Comparison of ENCODE assay signal across 26 cellular contexts in genomic region chrX:14533867-14534266, GRCh38. TPM values are rescaled to one million over a fixed set of nuclear protein-coding genes. Genes with fewer than 3 reads are reported as not detected.
DNase-seq lines count a peak whose midpoint lies in the region; ATAC-seq, FAIRE-seq and TF ChIP-seq lines count a peak whose summit lies in the region.
"Had no signal": no experiment of that assay in that cellular context is flagged by ENCODE, and none has a peak within 500 bp of the region (broad histone marks: within the 10 kb centered on the region; RNA-seq: fewer than 3 reads in every experiment).

No MANE protein-coding gene starts in this region.

- TF ChIP-seq CTCF in PC-3 (conservative IDR thresholded peaks at IDR 0.05; ENCODE audit: low read depth, low read length), result no peak

- WGBS in small intestine, 3 donors, result 15 to 45% (median 16%) methylated on average over 1 of the region's 1 CpG

- H3K79me2 ChIP-seq in PC-3 (ENCODE audit: low read length), result no peaks in the 10 kb centered on the region

- FAIRE-seq in small intestine (lab: Jason Lieb, UNC), result no peak
- FAIRE-seq: GM12891, GM18507 had no signal

- H3K4me3 ChIP-seq in PC-3 (ENCODE audit: low read length) (no peak overlapping the region), small intestine (ENCODE audit: low read depth in 1 of 2, low read length in 2 of 2) (no peak overlapping the region)
- H3K4me3 ChIP-seq: A549, GM23338 had no signal

- no peaks in the 10 kb centered on the region for H3K36me3 ChIP-seq in PC-3 (ENCODE audit: low read depth, low read length)
- H3K36me3 ChIP-seq in small intestine (ENCODE audit: control insufficient read depth in 2 of 2, insufficient read depth in 2 of 2, low read length in 2 of 2), result no peaks in the 10 kb centered on the region

- intact Hi-C loops in PC-3 (cut with micrococcal nuclease), result no loop called here
- intact Hi-C loops in left colon (cut with DNase I, micrococcal nuclease), result no loop called here

- no TSS peak for BruUV-seq in PC-3 (replicated peaks; lab: Mats Ljungman, UMichigan)

- H3K9me3 ChIP-seq in PC-3 (ENCODE audit: low read length) (no peaks in the 10 kb centered on the region), small intestine (ENCODE audit: control insufficient read depth, low read depth) (no peaks in the 10 kb centered on the region)
- H3K9me3 ChIP-seq: A549 had no signal

- H3K9me2 ChIP-seq in PC-3 (replicated peaks; ENCODE audit: low read length), result no peaks in the 10 kb centered on the region

- CTCF ChIA-PET in PC-3 (lab: Charles Lee), result no interaction called here

- no peaks in the 10 kb centered on the region for H4K20me1 ChIP-seq in PC-3 (ENCODE audit: low read length)

- H3K4me1 ChIP-seq in PC-3 (ENCODE audit: insufficient read depth, low read length), result peaks cover 11% of the 10 kb centered on the region; the same call in 1 of the 2 replicates
- H3K4me1 ChIP-seq in small intestine (ENCODE audit: control insufficient read depth in 2 of 2, insufficient read depth in 1 of 2, low read depth in 1 of 2, low read length in 1 of 2), result no peaks in the 10 kb centered on the region
- H3K4me1 ChIP-seq: A549 had no signal

- POLR2A ChIA-PET in PC-3 (lab: Charles Lee; ENCODE audit: unreplicated experiment), result no interaction called here

- H2AFZ ChIP-seq in PC-3 (ENCODE audit: low read length), result no peak overlapping the region
- H2AFZ ChIP-seq: GM23338 had no signal

- peak; percentile 11 for DNase-seq in HT-29 (ENCODE audit: low spot score)
- peak; percentile 70 for DNase-seq in PC-3
- DNase-seq in left colon, result no peak
- peak; percentile 7 for DNase-seq in small intestine
- DNase-seq in stimulated activated CD4-positive, alpha-beta T cell treated with anti-CD3 and anti-CD28 coated beads, Interleukin-4, amount 100 ng/mL, for 1 hour, result no peak
- DNase-seq in HK-2 (ENCODE audit: unreplicated experiment), result no peak
- no peak for DNase-seq in effector CD8-positive, alpha-beta T cell (lab: John Stamatoyannopoulos, UW)
- DNase-seq: 8988T; ACHN; C1 segment of cervical spinal cord; Calu3; CD4-positive, alpha-beta memory T cell; COR-L47; DMS53; DMS79 treated with DMSO at 0.1 percent for 48 hours; GF-D8; H9 had no signal

- peak overlapping the region; percentile 25; the same call in 1 of the 2 replicates for H3K27ac ChIP-seq in PC-3 (ENCODE audit: low read length)
- no peak overlapping the region for H3K27ac ChIP-seq in small intestine (ENCODE audit: low read depth in 1 of 2, low read length in 1 of 2)
- H3K27ac ChIP-seq: A549 had no signal

- H3K27me3 ChIP-seq in PC-3 (ENCODE audit: low read length), result no peaks in the 10 kb centered on the region
- no peaks in the 10 kb centered on the region for H3K27me3 ChIP-seq in small intestine (ENCODE audit: control insufficient read depth in 2 of 2, insufficient read depth in 2 of 2, low read length in 2 of 2)

- peak; percentile 67 for ATAC-seq in PC-3
- peak; percentile 90 for ATAC-seq in left colon
- ATAC-seq: A549, GM23338, HCT116 had no signal

- H3K4me2 ChIP-seq in PC-3 (ENCODE audit: low read length), result 0 out of 2 replicates have a peak overlapping the region, but pooled peaks have one; percentile 13
- H3K4me2 ChIP-seq: A549, GM23338 had no signal

- H3K9ac ChIP-seq in PC-3 (ENCODE audit: low read length), result no peak overlapping the region

- H3F3A ChIP-seq in PC-3 (ENCODE audit: low read length, unreplicated experiment), result no peaks in the 10 kb centered on the region

RNA-seq across cellular contexts. Expression of gene GLRA2, which starts 4.5 kb away (rescaled TPM):
- not detected in 2 replicates for total RNA-seq in HT-29 (2014; rRNA removed; shearing (Covaris generic))
- total RNA-seq in PC-3 (2014; rRNA removed) (not detected in 2 replicates), left colon (1 to 10 TPM; 1.0 to 1.6 TPM)
- under 1 TPM in 1 of 3 donors, not detected in 2; 0.33 TPM for polyA plus RNA-seq in small intestine
- total RNA-seq: Calu3; CD4-positive, alpha-beta memory T cell; Daoy; G401; GM23338; H4; H9 had no signal
- polyA plus RNA-seq: A549; BJ; CD4-positive, alpha-beta memory T cell; GM23338 had no signal

Comparison
In these comparisons a context has a peak if more than half of its experiments do, and no peak if none do; other contexts are left out.
1. DNase-seq: peak in HT-29 (single experiment), PC-3 (single experiment) and small intestine (single experiment); none in left colon (0 of 2), stimulated activated CD4-positive, alpha-beta T cell treated with anti-CD3 and anti-CD28 coated beads, Interleukin-4, amount 100 ng/mL, for 1 hour (single experiment), HK-2 (single experiment) and effector CD8-positive, alpha-beta T cell (single experiment).